ENCODE assay signal across 24 cellular contexts in the genomic region with DNA sequence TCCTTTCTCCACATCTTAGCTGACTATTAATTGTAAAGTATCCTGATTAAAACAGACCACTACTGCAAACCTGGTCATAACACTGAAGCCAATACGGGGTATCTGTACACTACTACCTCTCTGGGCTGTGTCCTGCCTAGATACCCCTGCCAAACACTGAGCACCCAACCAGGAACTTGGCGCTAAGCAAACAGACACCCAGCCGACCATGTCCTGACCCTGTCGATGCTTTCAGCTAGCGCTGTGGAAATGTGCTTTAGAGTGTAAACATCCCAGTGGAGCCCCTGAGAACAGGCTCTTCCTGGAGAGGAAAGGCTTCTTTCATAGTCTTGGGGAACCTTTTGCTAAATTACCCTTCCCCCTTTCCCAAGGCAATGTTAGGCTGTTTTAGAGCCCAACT.
"Had no signal": no experiment of that assay in that cellular context is flagged by ENCODE, and none has a peak within 500 bp of the region (broad histone marks: within the 10 kb centered on the region; RNA-seq: fewer than 3 reads in every experiment).

No MANE protein-coding gene starts in this region.

- H3K4me1 Mint-ChIP-seq: IgD-negative memory B cell, T-cell had no signal

- H3K9me3 ChIP-seq: SK-N-SH had no signal

- H3K27me3 Mint-ChIP-seq: IgD-negative memory B cell had no signal

- H3K4me2 ChIP-seq: KMS-11, SK-N-SH had no signal

- H3K4me3 Mint-ChIP-seq: IgD-negative memory B cell; T-cell; T-helper 1 cell treated with Interleukin-12 subunit alpha and Interleukin-12 subunit beta and Interleukin-4 antibody, amounts not matched to agents 30 μg/mL and 1 μg/mL, for 36 hours had no signal

- DNase-seq: Kasumi-1, MV-4-11, NCI-H1048, NCI-H1105, NCI-H1417, NCI-H1436 treated with DMSO at 0.1 percent for 48 hours, NCI-H1694, NCI-H187 treated with DMSO at 0.1 percent for 48 hours, NCI-H2081, NCI-H2171, NCI-H226, NCI-H446, NCI-H510A, NCI-H524 treated with DMSO at 0.1 percent for 48 hours, NCI-H69, NCI-H774, SHP77, SK-N-SH, SW 1271, T-cell had no signal

- H3K9ac ChIP-seq: KMS-11, SK-N-SH had no signal

- H3K36me3 Mint-ChIP-seq: T-cell had no signal

- H3K9me3 Mint-ChIP-seq: IgD-negative memory B cell; T-cell; T-helper 1 cell treated with Interleukin-12 subunit alpha and Interleukin-12 subunit beta and Interleukin-4 antibody, amounts not matched to agents 30 μg/mL and 1 μg/mL, for 36 hours had no signal

- H3K27ac Mint-ChIP-seq: IgD-negative memory B cell; T-cell; T-helper 1 cell treated with Interleukin-12 subunit alpha and Interleukin-12 subunit beta and Interleukin-4 antibody, amounts not matched to agents 30 μg/mL and 1 μg/mL, for 36 hours had no signal

- H3K27ac ChIP-seq: KMS-11, RWPE1 had no signal
